In genomic region chr9:78044886-78045285, GRCh38 we compare ENCODE assay signal across 1 cellular context.
TF ChIP-seq lines count a peak whose summit lies in the region.

No MANE protein-coding gene starts in this region.

TF ChIP-seq in GM23338, 12 proteins besides CTCF, POLR2A, EP300 and RAD21 (continued from another document):
- TF ChIP-seq ZNF462 (CRISPR knock-in tag; IDR thresholded peaks at IDR 0.05), result no peak
- no peak for TF ChIP-seq POLR2AphosphoS5 (IDR thresholded peaks at IDR 0.05; ENCODE audit: low read depth)
- TF ChIP-seq JUNB (IDR thresholded peaks at IDR 0.05; ENCODE audit: unreplicated experiment), result no peak
- no peak for TF ChIP-seq EZH2 (IDR thresholded peaks at IDR 0.05; ENCODE audit: low read depth, unreplicated experiment)
- no peak for TF ChIP-seq REST (IDR thresholded peaks at IDR 0.05; ENCODE audit: unreplicated experiment)
- TF ChIP-seq ZNF114 (CRISPR knock-in tag; IDR thresholded peaks at IDR 0.05), result no peak
- no peak for TF ChIP-seq ZNF331 (CRISPR knock-in tag; IDR thresholded peaks at IDR 0.05; ENCODE audit: low read depth)
- no peak for TF ChIP-seq STAT1 (IDR thresholded peaks at IDR 0.05; ENCODE audit: unreplicated experiment)
